9 cellular contexts compared by ENCODE assay signal in genomic region chr6:75493400-75494064, GRCh38. TPM values are rescaled to one million over a fixed set of nuclear protein-coding genes. Genes with fewer than 3 reads are reported as not detected.
A peak's percentile ranks its signal among the peaks of the same experiment; 100 is the strongest.
DNase-seq lines count a peak whose midpoint lies in the region; TF ChIP-seq lines count a peak whose summit lies in the region.
"Had no signal": no experiment of that assay in that cellular context is flagged by ENCODE, and none has a peak within 500 bp of the region (broad histone marks: within the 10 kb centered on the region; RNA-seq: fewer than 3 reads in every experiment).

FILIP1 (minus strand) TSS chr6:75493800; CDS start chr6:75414972, 78,828 bp downstream.

- WGBS in spleen, 5 donors: 39 to 47% (median 44%) methylated on average over 10 of the region's 10 CpGs

- no peaks in the 10 kb centered on the region for H3K4me1 ChIP-seq in parathyroid adenoma
- peaks cover 0 to 9% (median 0%) of the 10 kb centered on the region in 6 donors for H3K4me1 ChIP-seq in spleen

- H3K27ac ChIP-seq in WERI-Rb-1: peak within 1 kb of the TSS; percentile 29; the same call in 1 of the 2 replicates
- peak within 1 kb of the TSS; percentile 58 for H3K27ac ChIP-seq in parathyroid adenoma
- no peak within 1 kb of the TSS for H3K27ac ChIP-seq in spleen

- peak within 1 kb of the TSS; percentile 19 for H2AFZ ChIP-seq in parathyroid adenoma

- no peak within 1 kb of the TSS for H3K9ac ChIP-seq in parathyroid adenoma

- DNase-seq in AG20443 (ENCODE audit: low spot score) (peak; percentile 9), WERI-Rb-1 (peak; percentile 75), cardiac septum (ENCODE audit: low spot score) (peak; percentile 81), spleen (no peak), A172 (ENCODE audit: low spot score) (no peak), COLO829 (ENCODE audit: low spot score) (no peak), GM19238 (ENCODE audit: insufficient read length, low spot score) (no peak)
- DNase-seq: amniotic stem cell had no signal

- H3K9me3 ChIP-seq in WERI-Rb-1 (ENCODE audit: severe bottlenecking): no peaks in the 10 kb centered on the region
- no peaks in the 10 kb centered on the region for H3K9me3 ChIP-seq in parathyroid adenoma (ENCODE audit: control insufficient read depth, low read length)
- H3K9me3 ChIP-seq in spleen: no peaks in the 10 kb centered on the region

- no peak for TF ChIP-seq POLR2A in spleen (IDR thresholded peaks at IDR 0.05)

- H3K4me3 ChIP-seq in WERI-Rb-1 (ENCODE audit: low read depth, low read length) (peak within 1 kb of the TSS; percentile 27), parathyroid adenoma (ENCODE audit: low read depth, low read length) (peak within 1 kb of the TSS; percentile 50), spleen (peak within 1 kb of the TSS in 2 of 8 donors; percentile 16 to 20)

- H3K27me3 ChIP-seq in WERI-Rb-1 (ENCODE audit: insufficient read depth, low read depth, severe bottlenecking): no peaks in the 10 kb centered on the region
- H3K27me3 ChIP-seq in parathyroid adenoma (ENCODE audit: control insufficient read depth, insufficient read depth, low read length): no peaks in the 10 kb centered on the region
- H3K27me3 ChIP-seq in spleen (replicated peaks in 1 of 7): peaks cover 0 to 60% (median 13%) of the 10 kb centered on the region in 7 donors

- intact Hi-C loops in cardiac septum (cut with DNase I): loop anchor here (5.0 kb wide), 1 partner anchor 56 kb away; no protein-coding TSS in a partner anchor
- intact Hi-C loops in spleen (cut with DNase I; ENCODE audit: low total_unique reads): no loop called here

- TF ChIP-seq CTCF in WERI-Rb-1 (IDR thresholded peaks at IDR 0.05; ENCODE audit: low read depth, low read length) (no peak), parathyroid adenoma (IDR thresholded peaks at IDR 0.05) (no peak), spleen (IDR thresholded peaks at IDR 0.05 in 8 of 11, conservative IDR thresholded peaks at IDR 0.05 in 3 of 11) (no peak)

- H3K79me2 ChIP-seq in parathyroid adenoma: no peaks in the 10 kb centered on the region

- peak within 1 kb of the TSS; percentile 80 for H3K4me2 ChIP-seq in parathyroid adenoma (ENCODE audit: low read length)

- H3K36me3 ChIP-seq in WERI-Rb-1: no peaks in the 10 kb centered on the region
- H3K36me3 ChIP-seq in parathyroid adenoma (ENCODE audit: control insufficient read depth, insufficient read depth, low read length): no peaks in the 10 kb centered on the region
- H3K36me3 ChIP-seq in spleen: no peaks in the 10 kb centered on the region

RNA-seq across cellular contexts. Expression of gene FILIP1, which starts in this region (rescaled TPM):
- total RNA-seq in cardiac septum: 183 TPM
- total RNA-seq in spleen: under 1 TPM; 0.34 to 0.59 (median 0.43) TPM
- under 1 TPM; 0.11 to 0.22 (median 0.17) TPM for polyA plus RNA-seq in spleen
- total RNA-seq in A172 (2014; rRNA removed; shearing (Covaris generic)): 0.05 and 0.29 TPM in 2 replicates

Comparison
In these comparisons a context has a peak if more than half of its experiments do, and no peak if none do; other contexts are left out.
1. RNA of gene FILIP1 (total RNA-seq): 183 TPM in cardiac septum (single experiment); 0.34 to 0.59 TPM in spleen and 0.05 to 0.29 TPM in A172; every median in the first group is over 100 times any median in the second.
2. DNase-seq: peak in AG20443 (single experiment), WERI-Rb-1 (single experiment) and cardiac septum (single experiment); none in spleen (single experiment), A172 (single experiment), COLO829 (single experiment) and GM19238 (single experiment).
3. H3K27ac ChIP-seq: peak in WERI-Rb-1 (single experiment) and parathyroid adenoma (single experiment); none in spleen (0 of 8).